2 cellular contexts compared by ENCODE assay signal in the genomic region with DNA sequence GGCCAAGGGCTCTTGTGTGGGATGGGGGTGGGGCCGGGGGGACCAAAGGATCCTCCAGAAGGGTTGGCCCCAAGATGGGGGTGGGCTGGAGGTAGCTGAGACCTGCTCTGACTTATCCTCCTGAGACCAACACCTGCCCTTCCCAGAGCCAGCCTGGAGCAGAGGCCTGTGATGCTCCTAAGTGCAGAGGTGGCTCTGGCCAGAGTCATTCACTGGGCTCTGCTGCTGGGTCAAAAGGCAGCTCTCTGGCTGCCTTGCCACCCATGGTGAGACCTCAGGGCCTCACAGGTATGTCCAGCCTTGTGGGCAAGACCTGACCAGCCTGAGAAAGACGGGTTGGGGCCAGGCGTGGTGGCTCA.
TF ChIP-seq lines count a peak whose summit lies in the region.

No MANE protein-coding gene starts in this region.

TF ChIP-seq in GM12878, 131 proteins besides CTCF, POLR2A, EP300 and RAD21:
- TF ChIP-seq, protein P1, sequence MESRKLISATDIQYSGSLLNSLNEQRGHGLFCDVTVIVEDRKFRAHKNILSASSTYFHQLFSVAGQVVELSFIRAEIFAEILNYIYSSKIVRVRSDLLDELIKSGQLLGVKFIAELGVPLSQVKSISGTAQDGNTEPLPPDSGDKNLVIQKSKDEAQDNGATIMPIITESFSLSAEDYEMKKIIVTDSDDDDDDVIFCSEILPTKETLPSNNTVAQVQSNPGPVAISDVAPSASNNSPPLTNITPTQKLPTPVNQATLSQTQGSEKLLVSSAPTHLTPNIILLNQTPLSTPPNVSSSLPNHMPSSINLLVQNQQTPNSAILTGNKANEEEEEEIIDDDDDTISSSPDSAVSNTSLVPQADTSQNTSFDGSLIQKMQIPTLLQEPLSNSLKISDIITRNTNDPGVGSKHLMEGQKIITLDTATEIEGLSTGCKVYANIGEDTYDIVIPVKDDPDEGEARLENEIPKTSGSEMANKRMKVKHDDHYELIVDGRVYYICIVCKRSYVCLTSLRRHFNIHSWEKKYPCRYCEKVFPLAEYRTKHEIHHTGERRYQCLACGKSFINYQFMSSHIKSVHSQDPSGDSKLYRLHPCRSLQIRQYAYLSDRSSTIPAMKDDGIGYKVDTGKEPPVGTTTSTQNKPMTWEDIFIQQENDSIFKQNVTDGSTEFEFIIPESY (IDR thresholded peaks at IDR 0.05) = no peak
- TF ChIP-seq NR2C2 (IDR thresholded peaks at IDR 0.05; ENCODE audit: borderline replicate concordance, control insufficient read depth, insufficient read length, low read depth) (no peak), BMI1 (IDR thresholded peaks at IDR 0.05; ENCODE audit: borderline replicate concordance) (no peak), CBX3 (IDR thresholded peaks at IDR 0.05; ENCODE audit: borderline replicate concordance, low read depth) (no peak), MYB (IDR thresholded peaks at IDR 0.05; ENCODE audit: borderline replicate concordance, low read depth, low read length) (no peak), TCF12 (IDR thresholded peaks at IDR 0.05; ENCODE audit: low read depth, low read length) (no peak), TARDBP (IDR thresholded peaks at IDR 0.05; ENCODE audit: borderline replicate concordance) (no peak), JUNB (IDR thresholded peaks at IDR 0.05) (no peak), CBFB (IDR thresholded peaks at IDR 0.05; ENCODE audit: low read depth) (no peak), ZNF384 (IDR thresholded peaks at IDR 0.05; ENCODE audit: borderline replicate concordance, low read depth, low read length) (no peak), IKZF1 (conservative IDR thresholded peaks at IDR 0.05) (no peak), MYC (IDR thresholded peaks at IDR 0.05; ENCODE audit: insufficient read depth, insufficient read length, insufficient replicate concordance, low read length, severe bottlenecking) (no peak), ZZZ3 (IDR thresholded peaks at IDR 0.05; ENCODE audit: control insufficient read depth, insufficient read length, low read depth) (no peak), FOXM1 (IDR thresholded peaks at IDR 0.05; ENCODE audit: low read depth, low read length) (no peak), SMARCA5 (IDR thresholded peaks at IDR 0.05) (no peak)
- TF ChIP-seq, protein P2, sequence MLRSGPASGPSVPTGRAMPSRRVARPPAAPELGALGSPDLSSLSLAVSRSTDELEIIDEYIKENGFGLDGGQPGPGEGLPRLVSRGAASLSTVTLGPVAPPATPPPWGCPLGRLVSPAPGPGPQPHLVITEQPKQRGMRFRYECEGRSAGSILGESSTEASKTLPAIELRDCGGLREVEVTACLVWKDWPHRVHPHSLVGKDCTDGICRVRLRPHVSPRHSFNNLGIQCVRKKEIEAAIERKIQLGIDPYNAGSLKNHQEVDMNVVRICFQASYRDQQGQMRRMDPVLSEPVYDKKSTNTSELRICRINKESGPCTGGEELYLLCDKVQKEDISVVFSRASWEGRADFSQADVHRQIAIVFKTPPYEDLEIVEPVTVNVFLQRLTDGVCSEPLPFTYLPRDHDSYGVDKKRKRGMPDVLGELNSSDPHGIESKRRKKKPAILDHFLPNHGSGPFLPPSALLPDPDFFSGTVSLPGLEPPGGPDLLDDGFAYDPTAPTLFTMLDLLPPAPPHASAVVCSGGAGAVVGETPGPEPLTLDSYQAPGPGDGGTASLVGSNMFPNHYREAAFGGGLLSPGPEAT (IDR thresholded peaks at IDR 0.05; ENCODE audit: low read depth) = no peak
TF ChIP-seq in GM12878: peak in this region for 0.

TF ChIP-seq in liver, 16 proteins besides CTCF, POLR2A, EP300 and RAD21:
- TF ChIP-seq, protein P3, sequence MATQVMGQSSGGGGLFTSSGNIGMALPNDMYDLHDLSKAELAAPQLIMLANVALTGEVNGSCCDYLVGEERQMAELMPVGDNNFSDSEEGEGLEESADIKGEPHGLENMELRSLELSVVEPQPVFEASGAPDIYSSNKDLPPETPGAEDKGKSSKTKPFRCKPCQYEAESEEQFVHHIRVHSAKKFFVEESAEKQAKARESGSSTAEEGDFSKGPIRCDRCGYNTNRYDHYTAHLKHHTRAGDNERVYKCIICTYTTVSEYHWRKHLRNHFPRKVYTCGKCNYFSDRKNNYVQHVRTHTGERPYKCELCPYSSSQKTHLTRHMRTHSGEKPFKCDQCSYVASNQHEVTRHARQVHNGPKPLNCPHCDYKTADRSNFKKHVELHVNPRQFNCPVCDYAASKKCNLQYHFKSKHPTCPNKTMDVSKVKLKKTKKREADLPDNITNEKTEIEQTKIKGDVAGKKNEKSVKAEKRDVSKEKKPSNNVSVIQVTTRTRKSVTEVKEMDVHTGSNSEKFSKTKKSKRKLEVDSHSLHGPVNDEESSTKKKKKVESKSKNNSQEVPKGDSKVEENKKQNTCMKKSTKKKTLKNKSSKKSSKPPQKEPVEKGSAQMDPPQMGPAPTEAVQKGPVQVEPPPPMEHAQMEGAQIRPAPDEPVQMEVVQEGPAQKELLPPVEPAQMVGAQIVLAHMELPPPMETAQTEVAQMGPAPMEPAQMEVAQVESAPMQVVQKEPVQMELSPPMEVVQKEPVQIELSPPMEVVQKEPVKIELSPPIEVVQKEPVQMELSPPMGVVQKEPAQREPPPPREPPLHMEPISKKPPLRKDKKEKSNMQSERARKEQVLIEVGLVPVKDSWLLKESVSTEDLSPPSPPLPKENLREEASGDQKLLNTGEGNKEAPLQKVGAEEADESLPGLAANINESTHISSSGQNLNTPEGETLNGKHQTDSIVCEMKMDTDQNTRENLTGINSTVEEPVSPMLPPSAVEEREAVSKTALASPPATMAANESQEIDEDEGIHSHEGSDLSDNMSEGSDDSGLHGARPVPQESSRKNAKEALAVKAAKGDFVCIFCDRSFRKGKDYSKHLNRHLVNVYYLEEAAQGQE (IDR thresholded peaks at IDR 0.05) = no peak
- TF ChIP-seq RXRA (IDR thresholded peaks at IDR 0.05) (no peak), YY1 (IDR thresholded peaks at IDR 0.05) (no peak), GABPA (IDR thresholded peaks at IDR 0.05 in 1 of 2, conservative IDR thresholded peaks at IDR 0.05 in 1 of 2) (no peak), JUND (IDR thresholded peaks at IDR 0.05) (no peak), HNF4A (conservative IDR thresholded peaks at IDR 0.05) (no peak), TAF1 (conservative IDR thresholded peaks at IDR 0.05) (no peak), NR2F2 (IDR thresholded peaks at IDR 0.05) (no peak), FOXA2 (IDR thresholded peaks at IDR 0.05) (no peak), EGR1 (IDR thresholded peaks at IDR 0.05; ENCODE audit: low read depth in 2 of 2) (no peak), HNF4G (IDR thresholded peaks at IDR 0.05) (no peak), FOXA1 (IDR thresholded peaks at IDR 0.05) (no peak)
- TF ChIP-seq, protein P4, sequence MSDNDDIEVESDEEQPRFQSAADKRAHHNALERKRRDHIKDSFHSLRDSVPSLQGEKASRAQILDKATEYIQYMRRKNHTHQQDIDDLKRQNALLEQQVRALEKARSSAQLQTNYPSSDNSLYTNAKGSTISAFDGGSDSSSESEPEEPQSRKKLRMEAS (IDR thresholded peaks at IDR 0.05) = no peak
- TF ChIP-seq, protein P5, sequence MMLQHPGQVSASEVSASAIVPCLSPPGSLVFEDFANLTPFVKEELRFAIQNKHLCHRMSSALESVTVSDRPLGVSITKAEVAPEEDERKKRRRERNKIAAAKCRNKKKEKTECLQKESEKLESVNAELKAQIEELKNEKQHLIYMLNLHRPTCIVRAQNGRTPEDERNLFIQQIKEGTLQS (IDR thresholded peaks at IDR 0.05) = no peak
- TF ChIP-seq, protein P1 (IDR thresholded peaks at IDR 0.05) = no peak
